ENCODE assay signal across 17 cellular contexts in the genomic region with DNA sequence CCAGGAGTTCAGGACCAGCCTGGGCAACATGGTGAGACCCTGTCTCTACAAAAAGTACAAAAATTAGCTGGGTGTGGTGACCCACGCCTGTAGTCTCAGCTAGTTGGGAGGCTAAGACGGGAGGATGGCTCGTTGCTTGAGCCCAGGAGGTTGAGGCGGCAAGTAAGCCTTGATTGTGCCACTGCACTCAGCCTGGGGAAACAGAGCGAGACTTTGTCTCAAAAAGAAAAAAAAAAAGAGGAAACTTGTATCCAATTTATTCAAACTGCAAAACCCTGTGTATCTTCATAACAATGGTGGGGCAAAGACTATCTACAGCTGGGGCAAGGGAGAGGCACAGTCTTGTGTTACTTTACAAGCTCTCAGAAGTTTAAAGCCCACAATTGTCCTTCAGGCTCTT. TPM values are rescaled to one million over a fixed set of nuclear protein-coding genes. Genes with fewer than 3 reads are reported as not detected.
DNase-seq lines count a peak whose midpoint lies in the region; ATAC-seq and TF ChIP-seq lines count a peak whose summit lies in the region.
"Had no signal": no experiment of that assay in that cellular context is flagged by ENCODE, and none has a peak within 500 bp of the region (broad histone marks: within the 10 kb centered on the region; RNA-seq: fewer than 3 reads in every experiment).

No MANE protein-coding gene starts in this region.

- peak overlapping the region; percentile 93 for H3K27ac Mint-ChIP-seq in activated T-cell treated with anti-CD3 and anti-CD28 coated beads, Interleukin-2, amount 50 U/mL, for 72 hours
- peak overlapping the region; percentile 99 for H3K27ac Mint-ChIP-seq in stimulated activated naive CD8-positive, alpha-beta T cell treated with anti-CD3 and anti-CD28 coated beads, Interleukin-15, Interleukin-2, amounts not matched to agents 100 ng/mL and 50 ng/mL, for 24 hours
- H3K27ac Mint-ChIP-seq: nephron progenitor cell had no signal

- H3K9me3 Mint-ChIP-seq in activated T-cell treated with anti-CD3 and anti-CD28 coated beads, Interleukin-2, amount 50 U/mL, for 72 hours = no peaks in the 10 kb centered on the region
- H3K9me3 Mint-ChIP-seq in stimulated activated naive CD8-positive, alpha-beta T cell treated with anti-CD3 and anti-CD28 coated beads, Interleukin-15, Interleukin-2, amounts not matched to agents 100 ng/mL and 50 ng/mL, for 24 hours = no peaks in the 10 kb centered on the region
- H3K9me3 Mint-ChIP-seq: nephron progenitor cell had no signal

- no peak overlapping the region for H3K27ac ChIP-seq in coronary artery

- no peak for TF ChIP-seq CTCF in coronary artery (IDR thresholded peaks at IDR 0.05)

- no peak for ATAC-seq in activated T-cell treated with anti-CD3 and anti-CD28 coated beads, Interleukin-2, amount 50 U/mL, for 72 hours (replicated peaks in 1 of 2)
- ATAC-seq in GM21390 (IDR thresholded peaks at IDR 0.05; ENCODE audit: unreplicated experiment) = no peak

- no peaks in the 10 kb centered on the region for H3K27me3 Mint-ChIP-seq in activated T-cell treated with anti-CD3 and anti-CD28 coated beads, Interleukin-2, amount 50 U/mL, for 72 hours (ENCODE audit: low read depth)
- H3K27me3 Mint-ChIP-seq in stimulated activated naive CD8-positive, alpha-beta T cell treated with anti-CD3 and anti-CD28 coated beads, Interleukin-15, Interleukin-2, amounts not matched to agents 100 ng/mL and 50 ng/mL, for 24 hours = no peaks in the 10 kb centered on the region

- H3K4me3 ChIP-seq in coronary artery = no peak overlapping the region
- H3K4me3 ChIP-seq: lung had no signal

- peaks cover 82% of the 10 kb centered on the region for H3K4me1 Mint-ChIP-seq in activated T-cell treated with anti-CD3 and anti-CD28 coated beads, Interleukin-2, amount 50 U/mL, for 72 hours (ENCODE audit: low read depth)
- peaks cover 91% of the 10 kb centered on the region for H3K4me1 Mint-ChIP-seq in stimulated activated naive CD8-positive, alpha-beta T cell treated with anti-CD3 and anti-CD28 coated beads, Interleukin-15, Interleukin-2, amounts not matched to agents 100 ng/mL and 50 ng/mL, for 24 hours (ENCODE audit: low read depth)

- peak overlapping the region; percentile 72 to 82 for H3K4me3 Mint-ChIP-seq in activated T-cell treated with anti-CD3 and anti-CD28 coated beads, Interleukin-2, amount 50 U/mL, for 72 hours
- peak overlapping the region; percentile 68 for H3K4me3 Mint-ChIP-seq in stimulated activated naive CD8-positive, alpha-beta T cell treated with anti-CD3 and anti-CD28 coated beads, Interleukin-15, Interleukin-2, amounts not matched to agents 100 ng/mL and 50 ng/mL, for 24 hours
- H3K4me3 Mint-ChIP-seq: nephron progenitor cell had no signal

- H3K36me3 Mint-ChIP-seq in activated T-cell treated with anti-CD3 and anti-CD28 coated beads, Interleukin-2, amount 50 U/mL, for 72 hours (ENCODE audit: insufficient read depth in 2 of 2) = peaks cover 4 to 5% of the 10 kb centered on the region in 2 donors
- peaks cover 50% of the 10 kb centered on the region for H3K36me3 Mint-ChIP-seq in stimulated activated naive CD8-positive, alpha-beta T cell treated with anti-CD3 and anti-CD28 coated beads, Interleukin-15, Interleukin-2, amounts not matched to agents 100 ng/mL and 50 ng/mL, for 24 hours (ENCODE audit: low read depth)

- no peak for DNase-seq in activated T-cell treated with anti-CD3 and anti-CD28 coated beads, Interleukin-2, amount 50 U/mL, for 72 hours
- no peak for DNase-seq in activated T-cell treated with anti-CD3 and anti-CD28 coated beads for 4 hours
- peak; percentile 51 for DNase-seq in NAMALWA (ENCODE audit: low spot score)
- peak; percentile 41 for DNase-seq in coronary artery (ENCODE audit: low spot score)
- DNase-seq in AML-193 (lab: John Stamatoyannopoulos, UW) = no peak
- DNase-seq in NCI-H345 treated with DMSO at 0.1 percent for 48 hours (lab: John Stamatoyannopoulos, UW; ENCODE audit: unreplicated experiment) = no peak
- DNase-seq: activated CD4-positive, CD25-positive, alpha-beta regulatory T cell treated with anti-CD3 and anti-CD28 coated beads, Interleukin-2, amount 50 U/mL, for 72 hours; caudate nucleus; effector CD4-positive, alpha-beta T cell; EL; NCI-H2029; nephron progenitor cell; SIG-M5; stimulated activated naive CD4-positive, alpha-beta T cell had no signal

RNA-seq across cellular contexts. Expression of a gene that starts 21.5 kb away (rescaled TPM):
- 1 to 10 TPM; 3.5 to 6.0 TPM for total RNA-seq in activated T-cell treated with anti-CD3 and anti-CD28 coated beads, Interleukin-2, amount 50 U/mL, for 72 hours

RNA-seq across cellular contexts. Expression of a gene that starts 28.9 kb away (rescaled TPM):
- 10 to 100 TPM; 39.4 to 40.1 TPM for total RNA-seq in activated T-cell treated with anti-CD3 and anti-CD28 coated beads, Interleukin-2, amount 50 U/mL, for 72 hours

RNA-seq across cellular contexts. Expression of a gene that starts 59.3 kb away (rescaled TPM):
- total RNA-seq in activated T-cell treated with anti-CD3 and anti-CD28 coated beads, Interleukin-2, amount 50 U/mL, for 72 hours = 10 to 100 TPM in 1 of 2 donors, 1 to 10 TPM in 1; 8.2 to 12.1 TPM

Comparison
In these comparisons a context has a peak if more than half of its experiments do, and no peak if none do; other contexts are left out.
1. DNase-seq: peak in NAMALWA (single experiment) and coronary artery (single experiment); none in activated T-cell treated with anti-CD3 and anti-CD28 coated beads, Interleukin-2, amount 50 U/mL, for 72 hours (0 of 2), activated T-cell treated with anti-CD3 and anti-CD28 coated beads for 4 hours (single experiment), AML-193 (0 of 2) and NCI-H345 treated with DMSO at 0.1 percent for 48 hours (single experiment).